In genomic region chr4:140568507-140569306, GRCh38 we compare ENCODE assay signal across 8 cellular contexts. TPM values are rescaled to one million over a fixed set of nuclear protein-coding genes. Genes with fewer than 3 reads are reported as not detected.
DNase-seq lines count a peak whose midpoint lies in the region; ATAC-seq and TF ChIP-seq lines count a peak whose summit lies in the region.

Gene UCP1 (minus strand): TSS chr4:140568961. CDS start chr4:140568729, 232 bp downstream.

- intact Hi-C loops in dorsolateral prefrontal cortex (cut with DNase I): no loop called here
- intact Hi-C loops in upper lobe of right lung (cut with DNase I): no loop called here

- peaks cover 20% of the 10 kb centered on the region; the same call in 1 of the 2 replicates for H3K9me3 Mint-ChIP-seq in HFFc6

- H2AFZ ChIP-seq in ACC112 (ENCODE audit: low read length, unreplicated experiment): peak within 1 kb of the TSS; percentile 55

- 0 out of 2 replicates have a peak, but pooled peaks cover 4% of the 10 kb centered on the region for H3K36me3 Mint-ChIP-seq in HFFc6 (ENCODE audit: low read depth)

- H3K27ac ChIP-seq in ACC112 (ENCODE audit: low read depth, low read length) (no peak within 1 kb of the TSS), dorsolateral prefrontal cortex (no peak within 1 kb of the TSS), lung (ENCODE audit: low read depth in 1 of 2, low read length in 1 of 2) (no peak within 1 kb of the TSS), upper lobe of right lung (no peak within 1 kb of the TSS)

- H3K4me3 ChIP-seq in ACC112 (ENCODE audit: low read depth, low read length) (peak within 1 kb of the TSS; percentile 72), dorsolateral prefrontal cortex (peak within 1 kb of the TSS in 58 of 59 donors; percentile 26 to 71 (median 51)), lung (peak within 1 kb of the TSS; percentile 29), upper lobe of right lung (peak within 1 kb of the TSS; percentile 59)

- WGBS in lung, 2 donors: 3% methylated on average over 61 to 69 of the region's 69 CpGs

- no peaks in the 10 kb centered on the region for H3K4me1 Mint-ChIP-seq in HFFc6 (ENCODE audit: low read depth)

- peaks cover 36% of the 10 kb centered on the region for H3K27me3 Mint-ChIP-seq in HFFc6 (ENCODE audit: insufficient read depth)

- DNase-seq in HFFc6 (no peak), dorsolateral prefrontal cortex (no peak), lung (ENCODE audit: low spot score) (no peak), upper lobe of right lung (peak; percentile 71)
- DNase-seq in effector CD4-positive, alpha-beta T cell: no peak
- DNase-seq in effector CD8-positive, alpha-beta T cell (lab: John Stamatoyannopoulos, UW): no peak

- peak within 1 kb of the TSS; percentile 18; the same call in 1 of the 2 replicates for H3K4me3 Mint-ChIP-seq in HFFc6

- H3K4me1 ChIP-seq in ACC112 (ENCODE audit: control insufficient read depth, insufficient read depth, low read length, unreplicated experiment) (no peaks in the 10 kb centered on the region), lung (ENCODE audit: control insufficient read depth in 2 of 2, insufficient read depth in 2 of 2, low read length in 2 of 2) (peaks cover 0 to 11% of the 10 kb centered on the region in 2 donors), upper lobe of right lung (peaks cover 9% of the 10 kb centered on the region)

- H3K27me3 ChIP-seq in ACC112 (ENCODE audit: insufficient read depth, low read length): peaks cover 90% of the 10 kb centered on the region
- H3K27me3 ChIP-seq in dorsolateral prefrontal cortex: peaks cover 6 to 82% (median 47%) of the 10 kb centered on the region in 45 donors
- H3K27me3 ChIP-seq in lung (ENCODE audit: control insufficient read depth, insufficient read depth): peaks cover 5% of the 10 kb centered on the region
- peaks cover 46% of the 10 kb centered on the region for H3K27me3 ChIP-seq in upper lobe of right lung

- no peaks in the 10 kb centered on the region for H3K79me2 ChIP-seq in ACC112 (ENCODE audit: control insufficient read depth, insufficient read depth, low read length, unreplicated experiment)

- H3K9me3 ChIP-seq in lung (ENCODE audit: control insufficient read depth in 2 of 2, insufficient read depth in 1 of 2, low read length in 1 of 2) (peaks cover 0 to 9% of the 10 kb centered on the region in 2 donors), upper lobe of right lung (no peaks in the 10 kb centered on the region)

- no peak within 1 kb of the TSS for H3K27ac Mint-ChIP-seq in HFFc6

- H3K36me3 ChIP-seq in ACC112 (ENCODE audit: insufficient read depth, low read length) (no peaks in the 10 kb centered on the region), lung (ENCODE audit: control insufficient read depth in 2 of 2, insufficient read depth in 2 of 2, low read length in 2 of 2) (no peaks in the 10 kb centered on the region), upper lobe of right lung (no peaks in the 10 kb centered on the region)

- peak; percentile 68 for ATAC-seq in lung (ENCODE audit: insufficient read depth, low FRiP score)
- peak; percentile 86 for ATAC-seq in upper lobe of right lung
- ATAC-seq in GM21390 (IDR thresholded peaks at IDR 0.05; ENCODE audit: unreplicated experiment): no peak

- TF ChIP-seq CTCF in HFFc6 (IDR thresholded peaks at IDR 0.05): no peak
- TF ChIP-seq CTCF in dorsolateral prefrontal cortex (IDR thresholded peaks at IDR 0.05 in 54 of 56, conservative IDR thresholded peaks at IDR 0.05 in 2 of 56; ENCODE audit: low read depth in 1 of 56, partially characterized antibody in 56 of 56): no peak
- no peak for TF ChIP-seq CTCF in lung (IDR thresholded peaks at IDR 0.05; ENCODE audit: control extremely low read depth, extremely low read depth)
- TF ChIP-seq CTCF in upper lobe of right lung (IDR thresholded peaks at IDR 0.05): no peak

RNA-seq across cellular contexts. Expression of gene UCP1, which starts in this region (rescaled TPM):
- total RNA-seq in HFFc6 (2021; fragmentation: NEBNext Ultra II Directional; extraction: Animal tissue kit (Norgen Biotek cat#: 25700)): not detected
- not detected for total RNA-seq in dorsolateral prefrontal cortex
- under 1 TPM; 0.34 to 0.40 TPM for total RNA-seq in lung
- under 1 TPM in 1 of 2 donors, not detected in 1; 0.03 TPM for polyA plus RNA-seq in lung
- total RNA-seq in upper lobe of right lung: not detected

Comparison
In these comparisons a context has a peak if more than half of its experiments do, and no peak if none do; other contexts are left out.
1. Peak in ATAC-seq and H3K4me3 ChIP-seq in lung; RNA of the gene not detected or under 1 TPM.
2. Peak in DNase-seq, ATAC-seq and H3K4me3 ChIP-seq in upper lobe of right lung; RNA of the gene not detected or under 1 TPM.